In the genomic region with DNA sequence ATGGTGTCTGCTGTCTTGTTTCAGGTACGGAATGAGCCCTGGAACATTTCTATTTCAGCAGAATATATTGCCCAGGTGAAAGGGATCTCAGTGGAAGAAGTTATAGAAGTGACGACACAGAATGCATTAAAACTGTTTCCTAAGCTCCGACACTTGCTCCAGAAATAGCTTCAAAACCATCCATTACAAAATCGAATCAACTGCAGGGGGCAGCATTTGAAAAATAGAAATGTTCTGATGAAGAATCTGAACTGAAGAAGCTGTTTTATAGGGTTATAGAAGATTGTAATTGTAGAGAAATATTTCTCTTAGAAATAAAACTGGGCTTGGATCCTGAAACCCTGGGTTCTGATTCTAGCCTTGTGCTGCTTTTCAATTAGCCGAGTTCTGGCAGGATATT, we compare ENCODE assay signal across 1 cellular context.
TF ChIP-seq lines count a peak whose summit lies in the region.

No MANE protein-coding gene starts in this region.

TF ChIP-seq in HepG2, 621 proteins besides CTCF, POLR2A, EP300 and RAD21:
- TF ChIP-seq STAG1 (CRISPR knock-in tag; IDR thresholded peaks at IDR 0.05), result peak; percentile 63
- TF ChIP-seq SMC3 (IDR thresholded peaks at IDR 0.05; ENCODE audit: low read length), result peak; percentile 46
- TF ChIP-seq ZNF350 (CRISPR knock-in tag; IDR thresholded peaks at IDR 0.05; ENCODE audit: borderline replicate concordance, low read depth), result no peak
- no peak for TF ChIP-seq CAMTA2 (CRISPR knock-in tag; IDR thresholded peaks at IDR 0.05; ENCODE audit: borderline replicate concordance)
- no peak for TF ChIP-seq IKZF4 (CRISPR knock-in tag; IDR thresholded peaks at IDR 0.05; ENCODE audit: borderline replicate concordance, low read depth, not compliant biosample characterization)
- no peak for TF ChIP-seq PHF5A (CRISPR knock-in tag; IDR thresholded peaks at IDR 0.05; ENCODE audit: low read depth, unreplicated experiment)
- no peak for TF ChIP-seq PHF21A (CRISPR knock-in tag; IDR thresholded peaks at IDR 0.05)
